13 cellular contexts compared by ENCODE assay signal in the genomic region with DNA sequence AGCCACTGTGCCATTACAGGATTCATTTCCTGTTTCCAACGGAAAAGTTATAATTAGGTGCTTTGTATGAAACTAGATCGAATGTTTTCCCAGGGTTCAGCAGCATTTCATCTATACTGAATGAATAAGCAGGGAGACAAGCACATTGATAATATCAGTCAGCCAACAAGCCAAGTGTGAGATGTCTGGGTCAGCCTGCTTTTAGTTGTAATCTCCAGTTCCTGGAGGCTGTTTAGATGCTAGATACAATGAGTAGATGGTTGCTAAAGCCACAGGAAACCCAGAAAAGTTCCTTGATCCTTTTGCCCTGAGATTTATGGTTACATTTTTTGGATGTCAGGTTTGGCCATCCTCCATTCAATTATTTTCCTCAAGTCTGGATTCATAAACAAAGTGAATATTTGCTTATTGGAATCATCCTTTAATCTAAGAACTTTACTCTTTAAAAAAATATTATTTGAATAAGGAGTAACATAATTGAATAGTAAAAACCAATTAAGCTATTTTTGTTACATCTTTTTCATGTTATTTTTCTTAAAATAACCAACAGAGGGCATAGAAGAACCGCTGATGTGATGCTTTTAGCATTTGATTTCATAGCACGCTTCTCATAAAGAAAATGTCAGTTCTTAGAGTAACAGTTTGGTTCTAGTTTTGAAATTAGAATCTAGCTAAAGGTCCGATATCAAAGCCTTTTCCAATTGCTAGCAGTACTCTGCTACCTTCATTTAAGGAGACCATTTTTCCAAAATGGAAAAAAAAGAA.
DNase-seq lines count a peak whose midpoint lies in the region; ATAC-seq, FAIRE-seq and TF ChIP-seq lines count a peak whose summit lies in the region.
"Had no signal": no experiment of that assay in that cellular context is flagged by ENCODE, and none has a peak within 500 bp of the region (broad histone marks: within the 10 kb centered on the region; RNA-seq: fewer than 3 reads in every experiment).

No MANE protein-coding gene starts in this region.

- H3K4me3 ChIP-seq in breast epithelium (no peak overlapping the region), PC-3 (ENCODE audit: low read length) (no peak overlapping the region), uterus (no peak overlapping the region), smooth muscle cell (no peak overlapping the region)
- H3K4me3 ChIP-seq: stomach had no signal

- no peak overlapping the region for H3K4me3 Mint-ChIP-seq in MCF 10A (ENCODE audit: unreplicated experiment)
- H3K4me3 Mint-ChIP-seq: CD4-positive, alpha-beta T cell; IgD-negative memory B cell; memory B cell had no signal

- no peak overlapping the region for H2AFZ ChIP-seq in PC-3 (ENCODE audit: low read length)
- H2AFZ ChIP-seq in smooth muscle cell (ENCODE audit: low read depth) = no peak overlapping the region

- no peak for TF ChIP-seq POLR2A in breast epithelium (IDR thresholded peaks at IDR 0.05)
- no peak for TF ChIP-seq POLR2A in erythroblast (IDR thresholded peaks at IDR 0.05; ENCODE audit: low read length)
- no peak for TF ChIP-seq POLR2A in uterus (IDR thresholded peaks at IDR 0.05)
- no peak for TF ChIP-seq POLR2A in H54 (IDR thresholded peaks at IDR 0.05; ENCODE audit: low read depth, low read length)

- peak; percentile 46 for DNase-seq in MCF 10A (ENCODE audit: unreplicated experiment)
- DNase-seq in breast epithelium (ENCODE audit: low spot score in 2 of 2) = no peak
- peak; percentile 51 for DNase-seq in PC-3
- peak; percentile 8 to 40 for DNase-seq in erythroblast (lab: John Stamatoyannopoulos, UW)
- DNase-seq in uterus = no peak
- DNase-seq in smooth muscle cell (lab: John Stamatoyannopoulos, UW; ENCODE audit: unreplicated experiment) = no peak
- no peak for DNase-seq in H54 (ENCODE audit: insufficient read length, low spot score)
- no peak for DNase-seq in left ventricle myocardium superior
- DNase-seq: CD4-positive, alpha-beta T cell; stimulated activated CD4-positive, alpha-beta T cell treated with anti-CD3 and anti-CD28 coated beads, Interleukin-12 subunit alpha, Interleukin-12 subunit beta, amount 100 ng/mL, for 4 hours; stomach had no signal

- 52% methylated on average over 5 of the region's 5 CpGs for WGBS in smooth muscle cell (ENCODE audit: low lambda C conversion rate)

- H3K9me2 ChIP-seq in PC-3 (replicated peaks; ENCODE audit: low read length) = no peaks in the 10 kb centered on the region

- POLR2A ChIA-PET in MCF 10A (lab: Yijun Ruan, JAX) (interaction anchor here (0.6 to 2.0 kb wide), 3 partner anchors 10 to 219 kb away, joined by 3 to 17 read pairs (median 3); partner anchors contain the start of gene HSPA13), PC-3 (lab: Charles Lee; ENCODE audit: unreplicated experiment) (interaction anchor here (0.6 kb wide), 1 partner anchor 15 kb away, joined by 3 read pairs; no protein-coding TSS in a partner anchor)

- no peaks in the 10 kb centered on the region for H3K9me3 ChIP-seq in breast epithelium
- no peaks in the 10 kb centered on the region for H3K9me3 ChIP-seq in PC-3 (ENCODE audit: low read length)
- no peaks in the 10 kb centered on the region for H3K9me3 ChIP-seq in uterus
- no peaks in the 10 kb centered on the region for H3K9me3 ChIP-seq in smooth muscle cell (replicated peaks; ENCODE audit: low read depth)
- H3K9me3 ChIP-seq: stomach had no signal

- H3K27me3 Mint-ChIP-seq in MCF 10A (ENCODE audit: insufficient read depth, unreplicated experiment) = no peaks in the 10 kb centered on the region

- intact Hi-C loops in MCF 10A (cut with micrococcal nuclease) = loop anchor here (2.0 to 10.0 kb wide), 5 partner anchors 52 to 1286 kb away; partner anchors contain the start of gene HSPA13
- intact Hi-C loops in breast epithelium (cut with DNase I; ENCODE audit: low total_unique reads) = no loop called here
- intact Hi-C loops in PC-3 (cut with micrococcal nuclease) = loop anchor here (1.0 kb wide), 1 partner anchor 1286 kb away; no protein-coding TSS in a partner anchor
- intact Hi-C loops in uterus (cut with DNase I; ENCODE audit: low total_unique reads) = no loop called here
- intact Hi-C loops in left ventricle myocardium superior (cut with micrococcal nuclease) = no loop called here

- no peak overlapping the region for H3K27ac ChIP-seq in breast epithelium
- H3K27ac ChIP-seq in PC-3 (ENCODE audit: low read length) = no peak overlapping the region
- no peak overlapping the region for H3K27ac ChIP-seq in uterus
- H3K27ac ChIP-seq in smooth muscle cell (ENCODE audit: low read depth) = no peak overlapping the region
- H3K27ac ChIP-seq: stomach had no signal

- H3K4me2 ChIP-seq in PC-3 (ENCODE audit: low read length) (0 out of 2 replicates have a peak overlapping the region, but pooled peaks have one; percentile 8), smooth muscle cell (no peak overlapping the region)

- H3K27ac Mint-ChIP-seq in MCF 10A (ENCODE audit: low read depth, unreplicated experiment) = no peak overlapping the region
- H3K27ac Mint-ChIP-seq: CD4-positive, alpha-beta T cell; IgD-negative memory B cell; memory B cell had no signal

- no peaks in the 10 kb centered on the region for H3F3A ChIP-seq in PC-3 (ENCODE audit: low read length, unreplicated experiment)
- H3F3A ChIP-seq in smooth muscle cell (ENCODE audit: low read depth) = no peaks in the 10 kb centered on the region

- H3K4me1 ChIP-seq in breast epithelium (no peaks in the 10 kb centered on the region), PC-3 (ENCODE audit: insufficient read depth, low read length) (peaks cover 10% of the 10 kb centered on the region; the same call in 1 of the 2 replicates), uterus (no peaks in the 10 kb centered on the region), smooth muscle cell (ENCODE audit: low read depth) (no peaks in the 10 kb centered on the region)
- H3K4me1 ChIP-seq: stomach had no signal

- TF ChIP-seq CTCF in MCF 10A (IDR thresholded peaks at IDR 0.05; ENCODE audit: unreplicated experiment) (peak; percentile 55), breast epithelium (IDR thresholded peaks at IDR 0.05) (peak in 1 of 3 donors; percentile 13), PC-3 (conservative IDR thresholded peaks at IDR 0.05; ENCODE audit: low read depth, low read length) (peak; percentile 58), uterus (IDR thresholded peaks at IDR 0.05) (peak; percentile 7 to 30 (median 18)), smooth muscle cell (IDR thresholded peaks at IDR 0.05; ENCODE audit: borderline replicate concordance, insufficient read depth, poor library complexity, severe bottlenecking) (no peak)

- no peaks in the 10 kb centered on the region for H3K36me3 Mint-ChIP-seq in MCF 10A (ENCODE audit: insufficient read depth, unreplicated experiment)
- H3K36me3 Mint-ChIP-seq: memory B cell had no signal

- no peaks in the 10 kb centered on the region for H3K79me2 ChIP-seq in PC-3 (ENCODE audit: low read length)
- no peaks in the 10 kb centered on the region for H3K79me2 ChIP-seq in smooth muscle cell (ENCODE audit: low read depth)

- H3K27me3 ChIP-seq in breast epithelium = no peaks in the 10 kb centered on the region
- H3K27me3 ChIP-seq in PC-3 (ENCODE audit: low read length) = peaks cover 37% of the 10 kb centered on the region
- no peaks in the 10 kb centered on the region for H3K27me3 ChIP-seq in uterus
- no peaks in the 10 kb centered on the region for H3K27me3 ChIP-seq in smooth muscle cell (ENCODE audit: low read depth)
- H3K27me3 ChIP-seq: stomach had no signal

- no peaks in the 10 kb centered on the region for H4K20me1 ChIP-seq in PC-3 (ENCODE audit: low read length)
- no peaks in the 10 kb centered on the region for H4K20me1 ChIP-seq in smooth muscle cell (ENCODE audit: low read depth)

- no peak for ATAC-seq in PC-3
- ATAC-seq in left ventricle myocardium superior = no peak

- H3K9ac ChIP-seq in PC-3 (ENCODE audit: low read length) (no peak overlapping the region), smooth muscle cell (ENCODE audit: low read depth) (no peak overlapping the region)

- no peaks in the 10 kb centered on the region for H3K9me3 Mint-ChIP-seq in MCF 10A (ENCODE audit: unreplicated experiment)
- H3K9me3 Mint-ChIP-seq: CD4-positive, alpha-beta T cell; IgD-negative memory B cell; memory B cell had no signal

- no peak for FAIRE-seq in H54 (lab: Jason Lieb, UNC)

- CTCF ChIA-PET in MCF 10A (lab: Yijun Ruan, JAX) (interaction anchor here (0.6 to 2.0 kb wide), 24 partner anchors 9 to 1314 kb away, joined by 3 to 10 read pairs (median 4); partner anchors contain the start of gene HSPA13), PC-3 (lab: Charles Lee) (interaction anchor here (0.6 to 1.1 kb wide), 5 partner anchors 15 to 1247 kb away, joined by 3 read pairs; no protein-coding TSS in a partner anchor)

- H3K4me1 Mint-ChIP-seq in MCF 10A (ENCODE audit: insufficient read depth, unreplicated experiment) = peaks cover 8% of the 10 kb centered on the region
- H3K4me1 Mint-ChIP-seq: memory B cell had no signal

- BruUV-seq in MCF 10A (replicated peaks; lab: Mats Ljungman, UMichigan) (no TSS peak), PC-3 (replicated peaks; lab: Mats Ljungman, UMichigan) (no TSS peak)

- H3K36me3 ChIP-seq in breast epithelium = no peaks in the 10 kb centered on the region
- H3K36me3 ChIP-seq in PC-3 (ENCODE audit: low read depth, low read length) = no peaks in the 10 kb centered on the region
- no peaks in the 10 kb centered on the region for H3K36me3 ChIP-seq in uterus
- H3K36me3 ChIP-seq in smooth muscle cell (ENCODE audit: low read depth) = no peaks in the 10 kb centered on the region
- H3K36me3 ChIP-seq: stomach had no signal

Comparison
In these comparisons a context has a peak if more than half of its experiments do, and no peak if none do; other contexts are left out.
1. DNase-seq: peak in MCF 10A (single experiment), PC-3 (single experiment) and erythroblast (2 of 2); none in breast epithelium (0 of 2), uterus (0 of 2), smooth muscle cell (single experiment), H54 (single experiment) and left ventricle myocardium superior (single experiment).
2. intact Hi-C loops: an anchor here in MCF 10A (2.0 to 10.0 kb wide) and PC-3 (1.0 kb wide); none called in breast epithelium, uterus and left ventricle myocardium superior.